In genomic region chr6:28673800-28674671, GRCh38 we compare ENCODE assay signal across 8 cellular contexts.
DNase-seq lines count a peak whose midpoint lies in the region; ATAC-seq and TF ChIP-seq lines count a peak whose summit lies in the region.

No MANE protein-coding gene starts in this region.

- POLR2A ChIA-PET in activated CD4-positive, alpha-beta T cell treated with anti-CD3 and anti-CD28 coated beads, Interleukin-2, amount 10 ng/mL, durations not matched to agents 7 days and 5 days (lab: Charles Lee): no interaction called here

- H3K4me1 Mint-ChIP-seq in activated CD4-positive, alpha-beta T cell treated with anti-CD3 and anti-CD28 coated beads, Interleukin-2, amount 10 ng/mL, durations not matched to agents 7 days and 5 days: peaks cover 14% of the 10 kb centered on the region
- H3K4me1 Mint-ChIP-seq in progenitor cell of endocrine pancreas (ENCODE audit: low read depth): peaks cover 2% of the 10 kb centered on the region

- peaks cover 2% of the 10 kb centered on the region for H3K9me3 Mint-ChIP-seq in activated CD4-positive, alpha-beta T cell treated with anti-CD3 and anti-CD28 coated beads, Interleukin-2, amount 10 ng/mL, durations not matched to agents 7 days and 5 days
- no peaks in the 10 kb centered on the region for H3K9me3 Mint-ChIP-seq in progenitor cell of endocrine pancreas (ENCODE audit: low read depth)

- ATAC-seq in esophagus mucosa (peak; percentile 78), GM21528 (IDR thresholded peaks at IDR 0.05; ENCODE audit: low FRiP score, unreplicated experiment) (no peak), GM19395 (IDR thresholded peaks at IDR 0.05; ENCODE audit: unreplicated experiment) (no peak)

- no peak for TF ChIP-seq CTCF in progenitor cell of endocrine pancreas (IDR thresholded peaks at IDR 0.05; ENCODE audit: unreplicated experiment)

- CTCF ChIA-PET in activated CD4-positive, alpha-beta T cell treated with anti-CD3 and anti-CD28 coated beads, Interleukin-2, amount 10 ng/mL, durations not matched to agents 7 days and 5 days (lab: Charles Lee): interaction anchor here (0.7 kb wide), 1 partner anchor 594 kb away, joined by 3 read pairs; no protein-coding TSS in a partner anchor

- DNase-seq in activated CD4-positive, alpha-beta T cell treated with anti-CD3 and anti-CD28 coated beads for 48 hours: peak; percentile 86
- DNase-seq in activated CD4-positive, alpha-beta T cell treated with anti-CD3 and anti-CD28 coated beads for 1 hour: no peak
- peak; percentile 35 for DNase-seq in NCI-H1694 (lab: John Stamatoyannopoulos, UW)
- peak; percentile 12 for DNase-seq in activated CD4-positive, alpha-beta T cell treated with anti-CD3 and anti-CD28 coated beads, Interleukin-2, amount 10 ng/mL, durations not matched to agents 7 days and 5 days
- DNase-seq in progenitor cell of endocrine pancreas (ENCODE audit: low spot score, unreplicated experiment): peak; percentile 25

- peak overlapping the region; percentile 68 for H3K4me3 Mint-ChIP-seq in activated CD4-positive, alpha-beta T cell treated with anti-CD3 and anti-CD28 coated beads, Interleukin-2, amount 10 ng/mL, durations not matched to agents 7 days and 5 days
- peak overlapping the region; percentile 73 for H3K4me3 Mint-ChIP-seq in progenitor cell of endocrine pancreas (ENCODE audit: low read depth)

- no peaks in the 10 kb centered on the region for H3K36me3 Mint-ChIP-seq in activated CD4-positive, alpha-beta T cell treated with anti-CD3 and anti-CD28 coated beads, Interleukin-2, amount 10 ng/mL, durations not matched to agents 7 days and 5 days (ENCODE audit: low read depth)
- H3K36me3 Mint-ChIP-seq in progenitor cell of endocrine pancreas (ENCODE audit: insufficient read depth): no peaks in the 10 kb centered on the region

- peaks cover 56% of the 10 kb centered on the region for H3K27me3 Mint-ChIP-seq in activated CD4-positive, alpha-beta T cell treated with anti-CD3 and anti-CD28 coated beads, Interleukin-2, amount 10 ng/mL, durations not matched to agents 7 days and 5 days
- peaks cover 7% of the 10 kb centered on the region for H3K27me3 Mint-ChIP-seq in progenitor cell of endocrine pancreas

- H3K27ac Mint-ChIP-seq in activated CD4-positive, alpha-beta T cell treated with anti-CD3 and anti-CD28 coated beads, Interleukin-2, amount 10 ng/mL, durations not matched to agents 7 days and 5 days: no peak overlapping the region
- peak overlapping the region; percentile 88 for H3K27ac Mint-ChIP-seq in progenitor cell of endocrine pancreas
